ENCODE assay signal across 8 cellular contexts in genomic region chr1:85330206-85330605, GRCh38. TPM values are rescaled to one million over a fixed set of nuclear protein-coding genes. Genes with fewer than 3 reads are reported as not detected.
DNase-seq lines count a peak whose midpoint lies in the region; ATAC-seq and TF ChIP-seq lines count a peak whose summit lies in the region.

No MANE protein-coding gene starts in this region.

- H3K27ac ChIP-seq in sigmoid colon, result peak overlapping the region in 3 of 4 donors; percentile 38 to 54 (median 53)
- H3K27ac ChIP-seq in effector memory CD4-positive, alpha-beta T cell (ENCODE audit: insufficient read depth, low read length, poor library complexity, severe bottlenecking), result no peak overlapping the region

- intact Hi-C loops in sigmoid colon (cut with DNase I), result no loop called here

- no peaks in the 10 kb centered on the region for H3K9me3 ChIP-seq in sigmoid colon
- H3K9me3 ChIP-seq in effector memory CD4-positive, alpha-beta T cell (ENCODE audit: control insufficient read depth, low read length), result no peaks in the 10 kb centered on the region

- no peaks in the 10 kb centered on the region for H3K27me3 ChIP-seq in sigmoid colon
- no peaks in the 10 kb centered on the region for H3K27me3 ChIP-seq in effector memory CD4-positive, alpha-beta T cell (replicated peaks; ENCODE audit: control insufficient read depth, insufficient read depth, low read length, poor library complexity, severe bottlenecking)

- peak; percentile 97 for DNase-seq in EH (ENCODE audit: low read depth)
- peak; percentile 44 for DNase-seq in SW480 (ENCODE audit: low spot score)
- DNase-seq in glomerular visceral epithelial cell (ENCODE audit: extremely low spot score), result peak; percentile 88
- DNase-seq in sigmoid colon, result no peak
- no peak for DNase-seq in effector memory CD4-positive, alpha-beta T cell
- no peak for DNase-seq in COLO668 (lab: John Stamatoyannopoulos, UW; ENCODE audit: unreplicated experiment)
- no peak for DNase-seq in DMS114 treated with DMSO at 0.1 percent for 48 hours (lab: John Stamatoyannopoulos, UW; ENCODE audit: unreplicated experiment)

- WGBS in sigmoid colon, 2 donors, result 50 to 61% methylated on average over 3 of the region's 3 CpGs

- no peak overlapping the region for H3K4me3 ChIP-seq in sigmoid colon
- no peak overlapping the region for H3K4me3 ChIP-seq in effector memory CD4-positive, alpha-beta T cell (ENCODE audit: insufficient read depth, low read depth, low read length, poor library complexity, severe bottlenecking)

- TF ChIP-seq CTCF in sigmoid colon (IDR thresholded peaks at IDR 0.05), result no peak

- H3K4me1 ChIP-seq in sigmoid colon, result peaks cover 0 to 32% (median 23%) of the 10 kb centered on the region in 4 donors
- H3K4me1 ChIP-seq in effector memory CD4-positive, alpha-beta T cell (ENCODE audit: control insufficient read depth, insufficient read depth, low read length, poor library complexity, severe bottlenecking), result no peaks in the 10 kb centered on the region

- no peak for ATAC-seq in HG03196 (IDR thresholded peaks at IDR 0.05; ENCODE audit: unreplicated experiment)

- no peaks in the 10 kb centered on the region for H3K36me3 ChIP-seq in sigmoid colon
- H3K36me3 ChIP-seq in effector memory CD4-positive, alpha-beta T cell (ENCODE audit: control insufficient read depth, insufficient read depth, low read length), result no peaks in the 10 kb centered on the region

- no peak for TF ChIP-seq EP300 in sigmoid colon (IDR thresholded peaks at IDR 0.05)

- no peak for TF ChIP-seq POLR2A in sigmoid colon (IDR thresholded peaks at IDR 0.05)

RNA-seq across cellular contexts. Expression of gene BCL10, which starts 53.8 kb away (rescaled TPM):
- total RNA-seq in sigmoid colon, result 10 to 100 TPM in 2 of 4 donors, 1 to 10 TPM in 2; 6.7 to 14.2 (median 9.7) TPM
- 10 to 100 TPM; 33.6 to 49.7 (median 40.8) TPM for polyA plus RNA-seq in sigmoid colon

Comparison
In these comparisons a context has a peak if more than half of its experiments do, and no peak if none do; other contexts are left out.
1. DNase-seq: peak in EH (single experiment), SW480 (single experiment) and glomerular visceral epithelial cell (single experiment); none in sigmoid colon (single experiment), effector memory CD4-positive, alpha-beta T cell (0 of 3), COLO668 (single experiment) and DMS114 treated with DMSO at 0.1 percent for 48 hours (single experiment).